Comparison of ENCODE assay signal across 2 cellular contexts in genomic region chr2:96033997-96034396, GRCh38. TPM values are rescaled to one million over a fixed set of nuclear protein-coding genes. Genes with fewer than 3 reads are reported as not detected.
"Had no signal": no experiment of that assay in that cellular context is flagged by ENCODE, and none has a peak within 500 bp of the region (broad histone marks: within the 10 kb centered on the region; RNA-seq: fewer than 3 reads in every experiment).

No MANE protein-coding gene starts in this region.

RNA-seq across cellular contexts. Expression of gene GPAT2, which starts 0.7 kb away (rescaled TPM):
- total RNA-seq: myocyte, smooth muscle cell had no signal
